8 cellular contexts compared by ENCODE assay signal in genomic region chr6:45378324-45378926, GRCh38. TPM values are rescaled to one million over a fixed set of nuclear protein-coding genes. Genes with fewer than 3 reads are reported as not detected.
DNase-seq lines count a peak whose midpoint lies in the region; ATAC-seq, FAIRE-seq and TF ChIP-seq lines count a peak whose summit lies in the region.

No MANE protein-coding gene starts in this region.

- peak; percentile 33 for FAIRE-seq in G401.6 (lab: Jason Lieb, UNC)

- peak overlapping the region; percentile 86 for H3K9ac ChIP-seq in IMR-90 (ENCODE audit: low read depth, low read length)
- H3K9ac ChIP-seq in parathyroid adenoma, result peak overlapping the region; percentile 74

- TF ChIP-seq RAD21 in IMR-90 (IDR thresholded peaks at IDR 0.05; ENCODE audit: low read length), result no peak

- H2AK9ac ChIP-seq in IMR-90 (replicated peaks; ENCODE audit: low read depth, low read length, poor library complexity), result peak overlapping the region; percentile 26

- peak overlapping the region; percentile 65 for H3K18ac ChIP-seq in IMR-90 (ENCODE audit: low read depth, low read length)

- peak overlapping the region; percentile 69 for H2BK5ac ChIP-seq in IMR-90 (ENCODE audit: low read depth, low read length, poor library complexity, severe bottlenecking)

- H3K27me3 ChIP-seq in IMR-90 (ENCODE audit: control insufficient read depth, insufficient read depth, low read length) (no peaks in the 10 kb centered on the region), foreskin keratinocyte (no peaks in the 10 kb centered on the region), parathyroid adenoma (ENCODE audit: control insufficient read depth, insufficient read depth, low read length) (no peaks in the 10 kb centered on the region)

- H2AFZ ChIP-seq in IMR-90 (replicated peaks; ENCODE audit: low read length, poor library complexity), result peak overlapping the region; percentile 89
- H2AFZ ChIP-seq in parathyroid adenoma, result peak overlapping the region; percentile 98

- no peak for TF ChIP-seq CTCF in IMR-90 (conservative IDR thresholded peaks at IDR 0.05; ENCODE audit: low read depth, low read length)
- no peak for TF ChIP-seq CTCF in WI38 (IDR thresholded peaks at IDR 0.05; ENCODE audit: low read depth, low read length)
- no peak for TF ChIP-seq CTCF in foreskin keratinocyte (conservative IDR thresholded peaks at IDR 0.05)
- TF ChIP-seq CTCF in parathyroid adenoma (IDR thresholded peaks at IDR 0.05), result no peak

- CTCF ChIA-PET in IMR-90 (lab: Yijun Ruan, JAX), result interaction anchor here (0.6 to 1.1 kb wide), 4 partner anchors 108 to 903 kb away, joined by 3 to 5 read pairs (median 3); no protein-coding TSS in a partner anchor

- intact Hi-C loops in IMR-90 (cut with micrococcal nuclease), result loop anchor here (1.0 to 5.0 kb wide), 5 partner anchors 42 to 901 kb away; no protein-coding TSS in a partner anchor

- peak overlapping the region; percentile 86 for H4K91ac ChIP-seq in IMR-90 (ENCODE audit: insufficient read depth, low read depth, low read length)

- H3K4me1 ChIP-seq in IMR-90 (ENCODE audit: control insufficient read depth, insufficient read depth, low read length) (no peaks in the 10 kb centered on the region), foreskin keratinocyte (peaks cover 16% of the 10 kb centered on the region), parathyroid adenoma (no peaks in the 10 kb centered on the region)

- H3K9me3 ChIP-seq in IMR-90 (ENCODE audit: control insufficient read depth, insufficient read depth, low read length), result no peaks in the 10 kb centered on the region
- no peaks in the 10 kb centered on the region for H3K9me3 ChIP-seq in parathyroid adenoma (ENCODE audit: control insufficient read depth, low read length)

- peak overlapping the region; percentile 66 for H3K4me3 ChIP-seq in IMR-90 (ENCODE audit: insufficient read depth, low read depth, low read length)
- peak overlapping the region; percentile 82 for H3K4me3 ChIP-seq in WI38 (ENCODE audit: low read depth, low read length)
- peak overlapping the region; percentile 96 for H3K4me3 ChIP-seq in parathyroid adenoma (ENCODE audit: low read depth, low read length)

- no peaks in the 10 kb centered on the region for H3K79me2 ChIP-seq in parathyroid adenoma

- TSS peak; percentile 67 for BruUV-seq in IMR-90 (replicated peaks; lab: Mats Ljungman, UMichigan)

- H2BK20ac ChIP-seq in IMR-90 (ENCODE audit: low read depth, low read length), result peak overlapping the region; percentile 3

- H4K5ac ChIP-seq in IMR-90 (ENCODE audit: low read depth, low read length), result peak overlapping the region; percentile 65

- no peak overlapping the region for H2AK5ac ChIP-seq in IMR-90 (ENCODE audit: low read depth, low read length)

- H3K4me2 ChIP-seq in IMR-90 (ENCODE audit: low read depth, low read length) (peak overlapping the region; percentile 80), parathyroid adenoma (ENCODE audit: low read length) (peak overlapping the region; percentile 99)

- H3K56ac ChIP-seq in IMR-90 (ENCODE audit: extremely low read depth, insufficient read depth, low read length), result peak overlapping the region; percentile 97

- H3K36me3 ChIP-seq in IMR-90 (ENCODE audit: control insufficient read depth, insufficient read depth, low read length), result no peaks in the 10 kb centered on the region
- H3K36me3 ChIP-seq in parathyroid adenoma (ENCODE audit: control insufficient read depth, insufficient read depth, low read length), result no peaks in the 10 kb centered on the region

- no peak for DNase-seq in IMR-90
- DNase-seq in foreskin keratinocyte, result no peak
- DNase-seq in T1000 (lab: John Stamatoyannopoulos, UW), result no peak
- no peak for DNase-seq in OCI-M2 (lab: John Stamatoyannopoulos, UW; ENCODE audit: unreplicated experiment)

- H3K4ac ChIP-seq in IMR-90 (ENCODE audit: low read depth, low read length), result peak overlapping the region; percentile 78

- H3K27ac ChIP-seq in IMR-90 (ENCODE audit: insufficient read depth, low read length) (peak overlapping the region; percentile 87), foreskin keratinocyte (peak overlapping the region; percentile 90), parathyroid adenoma (peak overlapping the region; percentile 97)

- no peaks in the 10 kb centered on the region for H4K20me1 ChIP-seq in IMR-90 (ENCODE audit: insufficient read depth, low read length)

- POLR2A ChIA-PET in IMR-90 (lab: Charles Lee; ENCODE audit: unreplicated experiment), result interaction anchor here (1.0 kb wide), 1 partner anchor 248 kb away, joined by 3 read pairs; no protein-coding TSS in a partner anchor

- no peak for TF ChIP-seq POLR2A in IMR-90 (IDR thresholded peaks at IDR 0.05; ENCODE audit: low read depth, low read length)

- peak overlapping the region; percentile 86 for H3K23ac ChIP-seq in IMR-90 (ENCODE audit: low read depth, low read length)

- dilution Hi-C loops in IMR-90 (cut with HindIII; ENCODE audit: low sequenced_read_pairs, unreplicated experiment), result no loop called here

- ATAC-seq in GM21447 (IDR thresholded peaks at IDR 0.05; ENCODE audit: unreplicated experiment) (peak; percentile 29), IMR-90 (ENCODE audit: low read depth) (peak; percentile 44), foreskin keratinocyte (peak; percentile 18)

- H3K79me1 ChIP-seq in IMR-90 (ENCODE audit: low read depth in 1 of 2, low read length in 2 of 2), result peaks cover 5% of the 10 kb centered on the region in 2 experiments

- peak overlapping the region; percentile 95 for H3K14ac ChIP-seq in IMR-90 (replicated peaks; ENCODE audit: low read depth, low read length)

- peak overlapping the region; percentile 96 to 99 for H4K8ac ChIP-seq in IMR-90 (ENCODE audit: low read depth in 2 of 2, low read length in 2 of 2)

- no CpG with 5 or more reads among the region's 22 CpGs for WGBS in IMR-90 (ENCODE audit: extremely low coverage in 2 of 2, insufficient read length in 1 of 2), 2 experiments

- in situ Hi-C loops in IMR-90 (cut with MboI; ENCODE audit: low sequenced_read_pairs), result no loop called here

- H3K9me1 ChIP-seq in IMR-90 (ENCODE audit: insufficient read depth, low read length), result no peaks in the 10 kb centered on the region

- H2BK15ac ChIP-seq in IMR-90 (ENCODE audit: low read depth, low read length), result peak overlapping the region; percentile 16; the same call in 1 of the 3 replicates

- H2BK120ac ChIP-seq in IMR-90 (ENCODE audit: low read depth, low read length), result peak overlapping the region; percentile 49

TF ChIP-seq in IMR-90, 13 proteins besides CTCF, POLR2A, EP300 and RAD21:
- TF ChIP-seq MXI1 (IDR thresholded peaks at IDR 0.05; ENCODE audit: borderline replicate concordance, low read depth, low read length), result no peak

RNA-seq across cellular contexts. Expression of gene SUPT3H, which starts 0.7 kb away (rescaled TPM):
- total RNA-seq in IMR-90 (2012; rRNA removed) (4.2 and 5.0 TPM in 2 replicates), foreskin keratinocyte (5.0 and 6.9 TPM in 2 replicates)
- polyA plus RNA-seq in IMR-90 (2012; rRNA removed) (4.5 and 5.4 TPM in 2 replicates), foreskin keratinocyte (9.0 and 10.7 TPM in 2 replicates)
- polyA plus RNA-seq in IMR-90 (2012; cell fraction: cytosol; rRNA removed), result 4.2 and 5.0 TPM in 2 replicates
- 3.2 and 12.9 TPM in 2 replicates for polyA plus RNA-seq in IMR-90 (2012; cell fraction: nucleus; rRNA removed; ENCODE audit: low replicate concordance)

RNA-seq across cellular contexts. Expression of gene RUNX2, which starts 50.3 kb away (rescaled TPM):
- 2.3 and 3.1 TPM in 2 replicates for total RNA-seq in IMR-90 (2012; rRNA removed)
- polyA plus RNA-seq in IMR-90 (2012; rRNA removed), result 4.3 and 4.7 TPM in 2 replicates
- polyA plus RNA-seq in IMR-90 (2012; cell fraction: cytosol; rRNA removed), result 2.6 and 4.5 TPM in 2 replicates
- 11.7 and 13.3 TPM in 2 replicates for polyA plus RNA-seq in IMR-90 (2012; cell fraction: nucleus; rRNA removed; ENCODE audit: low replicate concordance)
- 3.6 and 4.2 TPM in 2 replicates for total RNA-seq in foreskin keratinocyte
- 1.2 and 1.5 TPM in 2 replicates for polyA plus RNA-seq in foreskin keratinocyte
